Comparison of ENCODE assay signal across 22 cellular contexts in genomic region chr9:100112677-100113336, GRCh38. TPM values are rescaled to one million over a fixed set of nuclear protein-coding genes. Genes with fewer than 3 reads are reported as not detected.
DNase-seq lines count a peak whose midpoint lies in the region; ATAC-seq, FAIRE-seq and TF ChIP-seq lines count a peak whose summit lies in the region.
"Had no signal": no experiment of that assay in that cellular context is flagged by ENCODE, and none has a peak within 500 bp of the region (broad histone marks: within the 10 kb centered on the region; RNA-seq: fewer than 3 reads in every experiment).

No MANE protein-coding gene starts in this region.

- TF ChIP-seq POLR2A in GM12878 (IDR thresholded peaks at IDR 0.05; ENCODE audit: low read depth, low read length) = no peak

- no peak overlapping the region for H3K23ac ChIP-seq in mesendoderm (ENCODE audit: low read length)
- no peak overlapping the region for H3K23ac ChIP-seq in mesenchymal stem cell (ENCODE audit: low read length in 2 of 2)

- no peak overlapping the region for H3K18ac ChIP-seq in mesendoderm (ENCODE audit: low read length)
- H3K18ac ChIP-seq in mesenchymal stem cell (ENCODE audit: low read depth in 1 of 2, low read length in 2 of 2) = no peak overlapping the region

- TF ChIP-seq CTCF in GM12878 (IDR thresholded peaks at IDR 0.05 in 2 of 3, conservative IDR thresholded peaks at IDR 0.05 in 1 of 3; ENCODE audit: control insufficient read depth in 2 of 3, extremely low read depth in 1 of 3, insufficient read depth in 1 of 3, low read depth in 3 of 3, low read length in 3 of 3) = no peak

- H3K4me3 ChIP-seq in Karpas-422 (ENCODE audit: low read length) (no peak overlapping the region), GM12878 (no peak overlapping the region), mesendoderm (ENCODE audit: low read length) (no peak overlapping the region), mesenchymal stem cell (ENCODE audit: insufficient read depth in 1 of 2, low read depth in 1 of 2, low read length in 2 of 2) (no peak overlapping the region)
- H3K4me3 ChIP-seq: BLaER1 treated with 17β-estradiol and CSF1 and Interleukin-3, amounts not matched to agents 10 nM and 100 nM; MG63; PC-9 had no signal

- H2BK5ac ChIP-seq in mesendoderm (ENCODE audit: low read length) (no peak overlapping the region), mesenchymal stem cell (ENCODE audit: low read depth, low read length, poor library complexity, severe bottlenecking) (no peak overlapping the region)

- H3K27me3 ChIP-seq in Karpas-422 (ENCODE audit: low read length) = no peaks in the 10 kb centered on the region
- no peaks in the 10 kb centered on the region for H3K27me3 ChIP-seq in GM12878 (replicated peaks in 1 of 2; ENCODE audit: control insufficient read depth in 2 of 2, insufficient read depth in 2 of 2, low read length in 1 of 2)
- no peaks in the 10 kb centered on the region for H3K27me3 ChIP-seq in mesendoderm (ENCODE audit: insufficient read depth, low read length, poor library complexity)
- H3K27me3 ChIP-seq in mesenchymal stem cell (ENCODE audit: control insufficient read depth in 1 of 2, insufficient read depth in 1 of 2, low read length in 2 of 2) = no peaks in the 10 kb centered on the region
- H3K27me3 ChIP-seq: BLaER1 treated with 17β-estradiol and CSF1 and Interleukin-3, amounts not matched to agents 10 nM and 100 nM; MG63 had no signal

- WGBS in GM12878 (ENCODE audit: insufficient coverage, insufficient replicate concordance, low lambda C conversion rate, missing lambda C conversion rate) = 89% methylated on average over 2 of the region's 2 CpGs
- WGBS in mesendoderm (ENCODE audit: extremely low coverage, insufficient coverage, low lambda C conversion rate) = no CpG with 5 or more reads among the region's 2 CpGs
- WGBS in mesenchymal stem cell = 63% methylated on average over 1 of the region's 2 CpGs

- H3K79me2 ChIP-seq in Karpas-422 (ENCODE audit: low read length) (peaks cover 62% of the 10 kb centered on the region), GM12878 (ENCODE audit: control insufficient read depth, insufficient read depth, low read length) (no peaks in the 10 kb centered on the region; the same call in 1 of the 2 replicates), mesendoderm (ENCODE audit: control insufficient read depth, insufficient read depth, low read length) (no peaks in the 10 kb centered on the region)

- no peak overlapping the region for H3K14ac ChIP-seq in mesenchymal stem cell (ENCODE audit: low read length in 2 of 2)

- no peaks in the 10 kb centered on the region for H3K9me3 ChIP-seq in Karpas-422 (ENCODE audit: low read length)
- no peaks in the 10 kb centered on the region for H3K9me3 ChIP-seq in GM12878 (replicated peaks; ENCODE audit: control insufficient read depth, insufficient read depth, low read length)
- no peaks in the 10 kb centered on the region for H3K9me3 ChIP-seq in mesenchymal stem cell (ENCODE audit: control insufficient read depth, low read length)
- H3K9me3 ChIP-seq: BLaER1 treated with 17β-estradiol and CSF1 and Interleukin-3, amounts not matched to agents 10 nM and 100 nM; MG63; SK-N-SH had no signal

- H4K91ac ChIP-seq in mesenchymal stem cell (ENCODE audit: low read length) = no peak overlapping the region

- H4K20me1 ChIP-seq in Karpas-422 (ENCODE audit: insufficient read depth, low read depth, low read length) = no peaks in the 10 kb centered on the region
- no peaks in the 10 kb centered on the region for H4K20me1 ChIP-seq in GM12878 (ENCODE audit: control insufficient read depth, insufficient read depth)
- H4K20me1 ChIP-seq: BLaER1 treated with 17β-estradiol and CSF1 and Interleukin-3, amounts not matched to agents 10 nM and 100 nM had no signal

- H4K8ac ChIP-seq in mesendoderm (ENCODE audit: low read depth, low read length) (no peak overlapping the region), mesenchymal stem cell (ENCODE audit: low read length) (no peak overlapping the region)

- no peak overlapping the region for H3K4ac ChIP-seq in mesendoderm (ENCODE audit: low read depth, low read length)
- H3K4ac ChIP-seq in mesenchymal stem cell (ENCODE audit: low read depth in 1 of 2, low read length in 2 of 2) = no peak overlapping the region

- H3K4me2 ChIP-seq in Karpas-422 (ENCODE audit: low read depth, low read length, poor library complexity, severe bottlenecking) = no peak overlapping the region
- no peak overlapping the region for H3K4me2 ChIP-seq in GM12878 (ENCODE audit: control insufficient read depth, insufficient read depth)
- no peak overlapping the region for H3K4me2 ChIP-seq in mesendoderm (ENCODE audit: low read length)
- H3K4me2 ChIP-seq in mesenchymal stem cell (ENCODE audit: low read length, poor library complexity, severe bottlenecking) = no peak overlapping the region
- H3K4me2 ChIP-seq: BLaER1 treated with 17β-estradiol and CSF1 and Interleukin-3, amounts not matched to agents 10 nM and 100 nM; PC-9; SK-N-SH had no signal

- H2AK5ac ChIP-seq in mesendoderm (ENCODE audit: low read length) (no peak overlapping the region), mesenchymal stem cell (ENCODE audit: low read length, severe bottlenecking) (no peak overlapping the region)

- H4K5ac ChIP-seq in mesendoderm (ENCODE audit: low read length) = no peak overlapping the region

- TF ChIP-seq EP300 in GM12878 (IDR thresholded peaks at IDR 0.05; ENCODE audit: borderline replicate concordance in 1 of 2, control insufficient read depth in 1 of 2, low read depth in 2 of 2, low read length in 2 of 2) = no peak

- DNase-seq in Karpas-422 = no peak
- no peak for DNase-seq in GM12878 (ENCODE audit: low read depth, low spot score)
- DNase-seq in mesendoderm = peak; percentile 86
- DNase-seq in mesenchymal stem cell = no peak
- no peak for DNase-seq in NCI-H526 (lab: John Stamatoyannopoulos, UW)
- DNase-seq: ACHN; CD4-positive, alpha-beta memory T cell; DND-41; MG63; NCI-H1417; NCI-H1694 treated with DMSO at 0.1 percent for 48 hours; NCI-H2081 treated with DMSO at 0.1 percent for 48 hours; NCI-H2171 treated with DMSO at 0.1 percent for 48 hours; NCI-H69; PC-9; RPMI8226; SHP77; SK-N-SH had no signal

- H3K9me2 ChIP-seq in Karpas-422 (replicated peaks; ENCODE audit: insufficient read depth, low read length) = no peaks in the 10 kb centered on the region
- H3K9me2 ChIP-seq: SK-N-SH had no signal

- H2BK120ac ChIP-seq in mesendoderm (ENCODE audit: low read depth, low read length) = no peak overlapping the region
- no peak overlapping the region for H2BK120ac ChIP-seq in mesenchymal stem cell (ENCODE audit: low read depth, low read length)

- in situ Hi-C loops in GM12878 (cut with MboI) = no loop called here

- no TSS peak for BruUV-seq in GM12878 (replicated peaks; lab: Mats Ljungman, UMichigan)

- H3K36me3 ChIP-seq in Karpas-422 (ENCODE audit: insufficient read depth, low read length) = peaks cover 37% of the 10 kb centered on the region
- H3K36me3 ChIP-seq in GM12878 (ENCODE audit: control insufficient read depth in 2 of 2, insufficient read depth in 2 of 2, low read length in 1 of 2) = peaks cover 0 to 2% of the 10 kb centered on the region in 2 experiments; a peak in 1 of 4 replicates
- H3K36me3 ChIP-seq in mesendoderm (ENCODE audit: control insufficient read depth, insufficient read depth, low read length) = no peaks in the 10 kb centered on the region
- peaks cover 6 to 23% of the 10 kb centered on the region in 2 experiments for H3K36me3 ChIP-seq in mesenchymal stem cell (ENCODE audit: control insufficient read depth in 1 of 2, insufficient read depth in 2 of 2, low read depth in 1 of 2, low read length in 2 of 2)

- H2AFZ ChIP-seq in Karpas-422 (ENCODE audit: low read length) (no peak overlapping the region), GM12878 (ENCODE audit: control insufficient read depth, low read depth, low read length) (no peak overlapping the region), mesenchymal stem cell (ENCODE audit: low read depth, low read length) (no peak overlapping the region)
- H2AFZ ChIP-seq: PC-9 had no signal

- SMC1A ChIA-PET in GM12878 (lab: Charles Lee; ENCODE audit: uncharacterized antibody, unreplicated experiment) = interaction anchor here (0.5 to 2.0 kb wide), 3 partner anchors 10 to 337 kb away, joined by 3 to 4 read pairs (median 3); no protein-coding TSS in a partner anchor

- POLR2A ChIA-PET in GM12878 (lab: Charles Lee) = interaction anchor here (0.6 kb wide), 3 partner anchors 8 to 740 kb away, joined by 3 to 4 read pairs (median 4); partner anchors contain the start of genes ERP44 and INVS

- RAD21 ChIA-PET in GM12878 (lab: Charles Lee; ENCODE audit: unreplicated experiment) = interaction anchor here (1.0 kb wide), 1 partner anchor 19 kb away, joined by 4 read pairs; no protein-coding TSS in a partner anchor

- no peaks in the 10 kb centered on the region for H3K4me1 ChIP-seq in Karpas-422 (ENCODE audit: low read length)
- H3K4me1 ChIP-seq in GM12878 (ENCODE audit: control insufficient read depth, insufficient read depth, low read length) = no peaks in the 10 kb centered on the region
- no peaks in the 10 kb centered on the region for H3K4me1 ChIP-seq in mesendoderm (ENCODE audit: control insufficient read depth, low read depth, low read length)
- H3K4me1 ChIP-seq in mesenchymal stem cell (ENCODE audit: control insufficient read depth, insufficient read depth, low read depth, low read length) = no peaks in the 10 kb centered on the region

- H2BK12ac ChIP-seq in mesenchymal stem cell (ENCODE audit: low read length in 2 of 2) = no peak overlapping the region

- FAIRE-seq in GM12878 (lab: Jason Lieb, UNC) = no peak
- FAIRE-seq: GM12891 had no signal

- H3K27ac ChIP-seq in Karpas-422 (ENCODE audit: low read length) (0 out of 2 replicates have a peak overlapping the region, but pooled peaks have one; percentile 2), GM12878 (ENCODE audit: control insufficient read depth, insufficient read depth) (no peak overlapping the region), mesendoderm (ENCODE audit: low read depth, low read length) (no peak overlapping the region), mesenchymal stem cell (ENCODE audit: low read length, poor library complexity, severe bottlenecking) (no peak overlapping the region)
- H3K27ac ChIP-seq: BLaER1 treated with 17β-estradiol and CSF1 and Interleukin-3, amounts not matched to agents 10 nM and 100 nM; PC-9 had no signal

- H3K79me1 ChIP-seq in mesendoderm (ENCODE audit: low read length) (no peaks in the 10 kb centered on the region), mesenchymal stem cell (replicated peaks; ENCODE audit: low read length, poor library complexity, severe bottlenecking) (peaks cover 11% of the 10 kb centered on the region)

- TF ChIP-seq RAD21 in GM12878 (IDR thresholded peaks at IDR 0.05; ENCODE audit: insufficient read depth, low read depth, low read length) = no peak

- H3K9ac ChIP-seq in Karpas-422 (ENCODE audit: low read length) = no peak overlapping the region
- H3K9ac ChIP-seq in GM12878 (ENCODE audit: control insufficient read depth, insufficient read depth, low read length) = no peak overlapping the region
- no peak overlapping the region for H3K9ac ChIP-seq in mesendoderm (ENCODE audit: low read length)
- no peak overlapping the region for H3K9ac ChIP-seq in mesenchymal stem cell (ENCODE audit: low read length)
- H3K9ac ChIP-seq: BLaER1 treated with 17β-estradiol and CSF1 and Interleukin-3, amounts not matched to agents 10 nM and 100 nM; SK-N-SH had no signal

- CTCF ChIA-PET in GM12878 (lab: Yijun Ruan, JAX) = interaction anchor here (1.5 kb wide), 1 partner anchor 9 kb away, joined by 3 read pairs; no protein-coding TSS in a partner anchor

- no peak overlapping the region for H2BK15ac ChIP-seq in mesendoderm (replicated peaks; ENCODE audit: low read depth)
- no peak overlapping the region for H2BK15ac ChIP-seq in mesenchymal stem cell (ENCODE audit: low read depth, poor library complexity, severe bottlenecking)

- no peak overlapping the region for H3K56ac ChIP-seq in mesendoderm (ENCODE audit: low read length)

- intact Hi-C loops in GM12878 (cut with micrococcal nuclease; ENCODE audit: unreplicated experiment) = no loop called here

- ATAC-seq in GM12878 = no peak
- ATAC-seq in GM19397 (IDR thresholded peaks at IDR 0.05; ENCODE audit: unreplicated experiment) = no peak
- ATAC-seq in GM19452 (IDR thresholded peaks at IDR 0.05; ENCODE audit: unreplicated experiment) = no peak

RNA-seq across cellular contexts. Expression of gene INVS, which starts 13.8 kb away (rescaled TPM):
- total RNA-seq in Karpas-422 (2014; rRNA removed; shearing (Covaris generic); ENCODE audit: low replicate concordance) = 25.0 and 33.8 TPM in 2 replicates
- total RNA-seq in GM12878 (2013; cell fraction: nucleolus; rRNA removed) = 76.3 and 79.8 TPM in 2 replicates
- total RNA-seq in GM12878 (2014; rRNA removed) (20.7 and 20.8 TPM in 2 replicates), GM12878 (2014; rRNA removed; fragmentation: Illumina TruSeq; extraction: Trizol) (14.0 and 15.3 TPM in 2 replicates), GM12878 (2021) (13.9 and 14.2 TPM in 2 replicates)
- 5.3 TPM for polyA plus RNA-seq in GM12878 (2011; ENCODE audit: low read depth)
- polyA plus RNA-seq in GM12878 (2011; rRNA removed) (11.5 and 12.4 TPM in 2 replicates), GM12878 (2014; fragmentation: Illumina TruSeq; extraction: Trizol) (11.4 and 13.0 TPM in 2 replicates), GM12878 (2014; fragmentation: Nextera tagmentation; extraction: Ambion mirVana) (1 to 10 TPM in 1 of 2 experiments, under 1 TPM in 1; 0.93 to 1.0 TPM), GM12878 (2014; rRNA removed) (10.1 and 13.4 TPM in 2 replicates), GM12878 (2016; fragmentation: Nextera tagmentation; extraction: Ambion mirVana) (10 to 100 TPM; 13.4 to 13.9 TPM)
- polyA plus RNA-seq in GM12878 (2011; cell fraction: cytosol; rRNA removed) = 7.0 and 9.1 TPM in 2 replicates
- 18.3 and 19.0 TPM in 2 replicates for polyA plus RNA-seq in GM12878 (2011; cell fraction: nucleus; rRNA removed)
- polyA plus RNA-seq in GM12878 (2012) = 6.6 and 8.2 TPM in 2 replicates
- polyA minus RNA-seq in GM12878 (2011; rRNA and poly(A)+ RNA removed) = 24.2 and 36.5 TPM in 2 replicates
- 5.5 and 6.1 TPM in 2 replicates for polyA minus RNA-seq in GM12878 (2011; cell fraction: cytosol; rRNA and poly(A)+ RNA removed)
- polyA minus RNA-seq in GM12878 (2011; cell fraction: nucleus; rRNA and poly(A)+ RNA removed) = 28.4 and 34.3 TPM in 2 replicates
- 2.6 TPM for polyA plus RNA-seq in mesendoderm (2013, experiment 1 of 2)
- polyA plus RNA-seq in mesendoderm (2013, experiment 2 of 2) = 2.6 TPM
- polyA plus RNA-seq in mesenchymal stem cell (2013, experiment 1 of 2) = 8.6 TPM
- 7.7 TPM for polyA plus RNA-seq in mesenchymal stem cell (2013, experiment 2 of 2)

RNA-seq across cellular contexts. Expression of gene ERP44, which starts 14.0 kb away (rescaled TPM):
- 10.3 and 20.9 TPM in 2 replicates for total RNA-seq in Karpas-422 (2014; rRNA removed; shearing (Covaris generic); ENCODE audit: low replicate concordance)
- total RNA-seq in GM12878 (2013; cell fraction: nucleolus; rRNA removed) = 30.7 and 36.2 TPM in 2 replicates
- 18.4 and 19.1 TPM in 2 replicates for total RNA-seq in GM12878 (2014; rRNA removed)
- total RNA-seq in GM12878 (2014; rRNA removed; fragmentation: Illumina TruSeq; extraction: Trizol) = 27.2 and 28.0 TPM in 2 replicates
- 20.1 and 21.2 TPM in 2 replicates for total RNA-seq in GM12878 (2021)
- 16.7 TPM for polyA plus RNA-seq in GM12878 (2011; ENCODE audit: low read depth)
- 11.5 and 12.0 TPM in 2 replicates for polyA plus RNA-seq in GM12878 (2011; rRNA removed)
- 5.2 and 6.4 TPM in 2 replicates for polyA plus RNA-seq in GM12878 (2011; cell fraction: cytosol; rRNA removed)
- 7.1 and 8.6 TPM in 2 replicates for polyA plus RNA-seq in GM12878 (2011; cell fraction: nucleus; rRNA removed)
- polyA plus RNA-seq in GM12878 (2012) = 22.3 and 27.6 TPM in 2 replicates
- 28.7 and 34.6 TPM in 2 replicates for polyA plus RNA-seq in GM12878 (2014; fragmentation: Illumina TruSeq; extraction: Trizol)
- polyA plus RNA-seq in GM12878 (2014; fragmentation: Nextera tagmentation; extraction: Ambion mirVana) = 10 to 100 TPM; 13.5 to 14.4 TPM
- 17.3 TPM in 2 replicates for polyA plus RNA-seq in GM12878 (2014; rRNA removed)
- 10 to 100 TPM; 51.2 to 52.4 TPM for polyA plus RNA-seq in GM12878 (2016; fragmentation: Nextera tagmentation; extraction: Ambion mirVana)
- 4.8 and 6.7 TPM in 2 replicates for polyA minus RNA-seq in GM12878 (2011; rRNA and poly(A)+ RNA removed)
- polyA minus RNA-seq in GM12878 (2011; cell fraction: cytosol; rRNA and poly(A)+ RNA removed) = 3.9 and 6.3 TPM in 2 replicates
- 10.2 and 17.9 TPM in 2 replicates for polyA minus RNA-seq in GM12878 (2011; cell fraction: nucleus; rRNA and poly(A)+ RNA removed)
- polyA plus RNA-seq in mesendoderm (2013, experiment 1 of 2) = 16.0 TPM
- 15.7 TPM for polyA plus RNA-seq in mesendoderm (2013, experiment 2 of 2)
- polyA plus RNA-seq in mesenchymal stem cell (2013, experiment 1 of 2) = 35.5 TPM
- 36.5 TPM for polyA plus RNA-seq in mesenchymal stem cell (2013, experiment 2 of 2)
